ENCODE assay signal across 9 cellular contexts in the genomic region with DNA sequence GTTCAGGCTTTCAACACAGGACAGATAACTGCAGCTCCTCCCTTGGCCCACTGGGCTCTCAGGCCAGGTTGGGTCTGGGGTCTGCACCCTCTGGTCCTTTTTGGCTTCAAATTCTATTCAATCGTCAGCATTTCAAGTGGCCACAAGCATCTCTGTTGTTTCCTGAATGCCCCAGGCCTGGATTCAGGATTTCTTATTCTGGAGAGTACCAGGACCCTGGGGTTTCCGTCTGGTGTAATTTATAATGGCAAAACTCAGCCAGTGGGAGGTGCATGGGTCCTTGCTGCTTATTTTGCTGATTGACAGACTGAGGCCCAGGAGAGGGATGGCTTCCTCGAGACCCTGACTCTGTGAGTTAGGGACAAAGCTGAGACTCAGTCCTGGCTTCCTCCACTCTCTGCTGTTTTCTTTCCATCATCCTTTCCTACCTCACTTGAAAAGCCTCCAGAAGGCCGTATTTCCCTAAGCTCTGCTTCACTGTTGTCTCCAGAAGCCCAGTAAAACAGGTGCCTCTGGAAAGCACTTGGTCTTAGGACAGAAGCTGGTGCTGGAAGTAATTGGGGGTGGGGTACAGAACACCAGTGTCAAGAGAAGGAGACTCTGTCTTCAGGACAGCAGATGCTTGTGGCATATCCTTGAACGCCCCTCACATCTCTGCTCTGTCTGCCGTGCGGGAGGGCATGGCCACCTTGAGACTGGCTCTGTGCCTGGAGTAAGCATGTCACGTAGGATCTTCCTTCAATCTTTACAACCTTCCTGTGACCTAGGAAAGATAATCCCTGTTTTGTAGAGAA. TPM values are rescaled to one million over a fixed set of nuclear protein-coding genes. Genes with fewer than 3 reads are reported as not detected.
DNase-seq lines count a peak whose midpoint lies in the region; ATAC-seq, FAIRE-seq and TF ChIP-seq lines count a peak whose summit lies in the region.
"Had no signal": no experiment of that assay in that cellular context is flagged by ENCODE, and none has a peak within 500 bp of the region (broad histone marks: within the 10 kb centered on the region; RNA-seq: fewer than 3 reads in every experiment).

No MANE protein-coding gene starts in this region.

- peaks cover 99% of the 10 kb centered on the region for H3K4me1 ChIP-seq in A549

- H3K9me3 Mint-ChIP-seq in effector memory CD8-positive, alpha-beta T cell = no peaks in the 10 kb centered on the region
- H3K9me3 Mint-ChIP-seq in nephron = peaks cover 9% of the 10 kb centered on the region

- peak overlapping the region; percentile 55 for H3K4me2 ChIP-seq in A549

- 22% methylated on average over 8 of the region's 8 CpGs for WGBS in A549 (ENCODE audit: missing lambda C conversion rate)

- TF ChIP-seq CTCF in A549 (IDR thresholded peaks at IDR 0.05) (no peak), nephron (IDR thresholded peaks at IDR 0.05; ENCODE audit: unreplicated experiment in 3 of 3) (no peak)

- TF ChIP-seq POLR2A in A549 (IDR thresholded peaks at IDR 0.05; ENCODE audit: low read length) = no peak

- H3K27me3 Mint-ChIP-seq in effector memory CD8-positive, alpha-beta T cell = no peaks in the 10 kb centered on the region
- no peaks in the 10 kb centered on the region for H3K27me3 Mint-ChIP-seq in nephron (ENCODE audit: low read depth)

- H3K27me3 ChIP-seq in MG63 = no peaks in the 10 kb centered on the region

- no peaks in the 10 kb centered on the region; the same call in 1 of the 2 replicates for H3K36me3 ChIP-seq in MG63

- H3K27ac ChIP-seq in A549 = peak overlapping the region; percentile 100

- H3K4me1 Mint-ChIP-seq in effector memory CD8-positive, alpha-beta T cell (ENCODE audit: low read depth in 2 of 2) = peaks cover 81 to 89% of the 10 kb centered on the region in 2 donors
- H3K4me1 Mint-ChIP-seq in nephron = peaks cover 83% of the 10 kb centered on the region

- H3K4me3 ChIP-seq in A549 (no peak overlapping the region; the same call in 2 of the 3 replicates), MG63 (no peak overlapping the region)

- no peak for TF ChIP-seq EP300 in A549 (IDR thresholded peaks at IDR 0.05)

- H3K9me3 ChIP-seq in A549 (no peaks in the 10 kb centered on the region), MG63 (peaks cover 2% of the 10 kb centered on the region; the same call in 1 of the 2 replicates)

- CTCF ChIA-PET in A549 (lab: Yijun Ruan, JAX) = interaction anchor here (0.7 to 21.6 kb wide), 8 partner anchors 7 to 120 kb away, joined by 3 to 928 read pairs (median 4); a partner anchor contains a TSS

- peak overlapping the region; percentile 91 to 94 for H3K27ac Mint-ChIP-seq in effector memory CD8-positive, alpha-beta T cell
- H3K27ac Mint-ChIP-seq in nephron = peak overlapping the region; percentile 75 to 94 (median 89)

- FAIRE-seq in A549 (lab: Jason Lieb, UNC) = no peak

- H3K4me3 Mint-ChIP-seq in effector memory CD8-positive, alpha-beta T cell = peak overlapping the region; percentile 59 to 70
- H3K4me3 Mint-ChIP-seq in nephron = peak overlapping the region in 2 of 3 experiments; percentile 11 to 24

- ATAC-seq in A549 (peak; percentile 47 to 60), HG02884 (IDR thresholded peaks at IDR 0.05; ENCODE audit: unreplicated experiment) (no peak), HG03039 (IDR thresholded peaks at IDR 0.05; ENCODE audit: unreplicated experiment) (no peak)
- ATAC-seq in effector memory CD8-positive, alpha-beta T cell (replicated peaks) = peak; percentile 16

- POLR2A ChIA-PET in A549 (lab: Yijun Ruan, JAX) = interaction anchor here (1.3 kb wide), 1 partner anchor 20 kb away, joined by 4 read pairs; no protein-coding TSS in a partner anchor

- TF ChIP-seq RAD21 in A549 (conservative IDR thresholded peaks at IDR 0.05 in 1 of 2, IDR thresholded peaks at IDR 0.05 in 1 of 2) = no peak

- peaks cover 30% of the 10 kb centered on the region for H3K36me3 Mint-ChIP-seq in effector memory CD8-positive, alpha-beta T cell (ENCODE audit: insufficient read depth)
- H3K36me3 Mint-ChIP-seq in nephron (ENCODE audit: low read depth) = peaks cover 58% of the 10 kb centered on the region

- DNase-seq in A549 (ENCODE audit: low read depth in 1 of 2, low spot score in 1 of 2) = no peak
- peak; percentile 26 for DNase-seq in RPMI7951 (ENCODE audit: low read depth)
- DNase-seq in effector memory CD8-positive, alpha-beta T cell = no peak
- DNase-seq in A172 (ENCODE audit: low spot score) = no peak
- no peak for DNase-seq in MG63

TF ChIP-seq in A549, 52 proteins besides CTCF, POLR2A, EP300 and RAD21:
- 0 out of 2 replicates have a peak, but pooled peaks have one; percentile 36 for TF ChIP-seq TFCP2L1 (CRISPR knock-in tag; IDR thresholded peaks at IDR 0.05)
- TF ChIP-seq, protein P1, sequence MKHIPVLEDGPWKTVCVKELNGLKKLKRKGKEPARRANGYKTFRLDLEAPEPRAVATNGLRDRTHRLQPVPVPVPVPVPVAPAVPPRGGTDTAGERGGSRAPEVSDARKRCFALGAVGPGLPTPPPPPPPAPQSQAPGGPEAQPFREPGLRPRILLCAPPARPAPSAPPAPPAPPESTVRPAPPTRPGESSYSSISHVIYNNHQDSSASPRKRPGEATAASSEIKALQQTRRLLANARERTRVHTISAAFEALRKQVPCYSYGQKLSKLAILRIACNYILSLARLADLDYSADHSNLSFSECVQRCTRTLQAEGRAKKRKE (CRISPR knock-in tag; IDR thresholded peaks at IDR 0.05; ENCODE audit: low read depth) = no peak

RNA-seq across cellular contexts. Expression of a gene that starts 39.5 kb away (rescaled TPM):
- polyA plus RNA-seq in A549 (2011; rRNA removed) (0.01 and 0.04 TPM in 2 replicates), A549 (2017; fragmentation: RNase III; extraction: RNeasy Plus Mini Kit Qiagen cat#74134 plus additional on column Dnase treatment) (0.03 to 0.12 TPM (median 0.03 TPM) in 3 replicates)
- polyA plus RNA-seq in A549 (2012; cell fraction: cytosol; rRNA removed) = 0.01 TPM in 1 of 2 replicates, not detected in the other
- polyA plus RNA-seq in A549 (2012; cell fraction: nucleus; rRNA removed) = 0.02 and 0.04 TPM in 2 replicates
- polyA minus RNA-seq in A549 (2011; rRNA and poly(A)+ RNA removed) = 0.10 and 0.25 TPM in 2 replicates
- 0.10 TPM in 1 of 2 replicates, not detected in the other for total RNA-seq in RPMI7951 (2014; rRNA removed; shearing (Covaris generic))
- total RNA-seq in A172 (2014; rRNA removed; shearing (Covaris generic)) = 0.07 and 0.53 TPM in 2 replicates
- total RNA-seq in MG63 (2014; rRNA removed; shearing (Covaris generic); ENCODE audit: low replicate concordance) = not detected in 2 replicates
- total RNA-seq: fibroblast of villous mesenchyme had no signal

RNA-seq across cellular contexts. Expression of a gene that starts 44.1 kb away (rescaled TPM):
- polyA plus RNA-seq in A549 (2011; rRNA removed) = 87.0 and 97.1 TPM in 2 replicates
- polyA plus RNA-seq in A549 (2012; cell fraction: cytosol; rRNA removed) = 119 and 152 TPM in 2 replicates
- polyA plus RNA-seq in A549 (2012; cell fraction: nucleus; rRNA removed) = 147 and 164 TPM in 2 replicates
- 101 to 124 TPM (median 121 TPM) in 3 replicates for polyA plus RNA-seq in A549 (2017; fragmentation: RNase III; extraction: RNeasy Plus Mini Kit Qiagen cat#74134 plus additional on column Dnase treatment)
- 68.4 and 91.9 TPM in 2 replicates for polyA minus RNA-seq in A549 (2011; rRNA and poly(A)+ RNA removed)
- 56.4 and 67.0 TPM in 2 replicates for total RNA-seq in RPMI7951 (2014; rRNA removed; shearing (Covaris generic))
- total RNA-seq in A172 (2014; rRNA removed; shearing (Covaris generic)) = 35.0 and 38.4 TPM in 2 replicates
- total RNA-seq in MG63 (2014; rRNA removed; shearing (Covaris generic); ENCODE audit: low replicate concordance) = 6.6 and 10.0 TPM in 2 replicates

Comparison
In these comparisons a context has a peak if more than half of its experiments do, and no peak if none do; other contexts are left out.
1. ATAC-seq: peak in A549 (2 of 2) and effector memory CD8-positive, alpha-beta T cell (single experiment); none in HG02884 (single experiment) and HG03039 (single experiment).